In the genomic region with DNA sequence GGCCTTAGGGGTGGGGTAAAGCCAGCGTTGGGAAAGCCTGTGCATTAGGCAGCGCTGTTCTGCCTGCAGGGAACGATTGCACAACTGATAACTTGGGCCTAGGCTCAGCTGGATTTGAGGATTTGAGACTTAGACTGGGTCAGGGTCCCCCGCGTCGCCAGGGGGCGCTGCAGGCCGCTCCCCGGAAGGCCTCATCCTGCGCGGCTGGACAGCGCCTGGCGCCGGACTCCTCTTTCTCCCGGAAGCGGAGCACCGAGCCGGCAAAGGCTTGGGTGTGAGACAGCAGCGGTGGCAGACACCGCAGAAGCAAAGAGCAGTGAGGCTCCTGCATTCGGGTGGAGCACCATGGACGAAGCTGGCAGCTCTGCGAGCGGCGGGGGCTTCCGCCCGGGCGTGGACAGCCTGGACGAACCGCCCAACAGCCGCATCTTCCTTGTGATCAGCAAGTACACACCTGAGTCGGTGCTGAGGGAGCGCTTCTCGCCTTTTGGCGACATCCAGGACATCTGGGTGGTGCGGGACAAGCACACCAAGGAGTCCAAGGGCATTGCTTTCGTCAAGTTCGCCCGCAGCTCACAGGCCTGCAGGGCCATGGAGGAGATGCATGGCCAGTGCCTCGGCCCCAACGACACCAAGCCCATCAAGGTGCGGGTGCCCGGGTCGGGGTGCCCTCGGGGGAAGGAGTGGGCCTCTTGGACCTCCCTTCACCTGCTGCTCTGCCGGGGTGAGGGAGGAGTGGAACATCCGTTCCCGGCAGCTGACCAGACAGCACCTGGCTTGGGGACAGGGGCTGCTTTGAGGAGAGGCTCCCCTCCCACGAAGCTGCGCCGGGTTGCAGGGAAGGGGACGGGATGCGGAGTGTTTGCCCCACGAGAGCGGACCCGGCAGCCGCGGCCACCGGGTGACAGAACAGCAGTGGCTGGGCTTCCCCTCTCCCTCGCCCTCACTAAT, we compare ENCODE assay signal across 1 cellular context.
A peak's percentile ranks its signal among the peaks of the same experiment; 100 is the strongest.
TF ChIP-seq lines count a peak whose summit lies in the region.

A gene with protein sequence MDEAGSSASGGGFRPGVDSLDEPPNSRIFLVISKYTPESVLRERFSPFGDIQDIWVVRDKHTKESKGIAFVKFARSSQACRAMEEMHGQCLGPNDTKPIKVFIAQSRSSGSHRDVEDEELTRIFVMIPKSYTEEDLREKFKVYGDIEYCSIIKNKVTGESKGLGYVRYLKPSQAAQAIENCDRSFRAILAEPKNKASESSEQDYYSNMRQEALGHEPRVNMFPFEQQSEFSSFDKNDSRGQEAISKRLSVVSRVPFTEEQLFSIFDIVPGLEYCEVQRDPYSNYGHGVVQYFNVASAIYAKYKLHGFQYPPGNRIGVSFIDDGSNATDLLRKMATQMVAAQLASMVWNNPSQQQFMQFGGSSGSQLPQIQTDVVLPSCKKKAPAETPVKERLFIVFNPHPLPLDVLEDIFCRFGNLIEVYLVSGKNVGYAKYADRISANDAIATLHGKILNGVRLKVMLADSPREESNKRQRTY (plus strand): TSS at position 236 of the 951 bp plus-strand sequence. CDS start 110 bp downstream, at position 346.

TF ChIP-seq in HepG2, 621 proteins besides CTCF, POLR2A, EP300 and RAD21 (continued from another document and continues in another):
- TF ChIP-seq, protein P1, sequence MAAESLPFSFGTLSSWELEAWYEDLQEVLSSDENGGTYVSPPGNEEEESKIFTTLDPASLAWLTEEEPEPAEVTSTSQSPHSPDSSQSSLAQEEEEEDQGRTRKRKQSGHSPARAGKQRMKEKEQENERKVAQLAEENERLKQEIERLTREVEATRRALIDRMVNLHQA (CRISPR knock-in tag; IDR thresholded peaks at IDR 0.05): no peak
- TF ChIP-seq, protein P2, sequence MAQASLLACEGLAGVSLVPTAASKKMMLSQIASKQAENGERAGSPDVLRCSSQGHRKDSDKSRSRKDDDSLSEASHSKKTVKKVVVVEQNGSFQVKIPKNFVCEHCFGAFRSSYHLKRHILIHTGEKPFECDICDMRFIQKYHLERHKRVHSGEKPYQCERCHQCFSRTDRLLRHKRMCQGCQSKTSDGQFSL (CRISPR knock-in tag; IDR thresholded peaks at IDR 0.05): no peak
- TF ChIP-seq TAF1 (CRISPR knock-in tag; IDR thresholded peaks at IDR 0.05) (peak; percentile 98), ZNF768 (CRISPR knock-in tag; IDR thresholded peaks at IDR 0.05) (peak; percentile 78), ZNF253 (CRISPR knock-in tag; IDR thresholded peaks at IDR 0.05; ENCODE audit: borderline replicate concordance) (peak; percentile 43; the same call in 1 of the 2 replicates), NR2C2 (CRISPR knock-in tag; IDR thresholded peaks at IDR 0.05; ENCODE audit: borderline replicate concordance) (peak; percentile 74), BRD4 (CRISPR knock-in tag; IDR thresholded peaks at IDR 0.05) (no peak; the same call in 1 of the 2 replicates), ZNF564 (CRISPR knock-in tag; IDR thresholded peaks at IDR 0.05) (no peak; the same call in none of the 2 replicates), ZNF724P (CRISPR knock-in tag; IDR thresholded peaks at IDR 0.05; ENCODE audit: borderline replicate concordance) (peak; percentile 85; the same call in 1 of the 2 replicates), CBX2 (IDR thresholded peaks at IDR 0.05; ENCODE audit: low read depth, low read length) (no peak), CBX2 (CRISPR knock-in tag; IDR thresholded peaks at IDR 0.05; ENCODE audit: low read depth) (no peak; the same call in 1 of the 2 replicates), ZNF605 (CRISPR knock-in tag; IDR thresholded peaks at IDR 0.05) (peak; percentile 91), MTF2 (CRISPR knock-in tag; IDR thresholded peaks at IDR 0.05; ENCODE audit: borderline replicate concordance) (peak; percentile 97), ZNF33B (CRISPR knock-in tag; IDR thresholded peaks at IDR 0.05) (peak; percentile 75; the same call in 1 of the 2 replicates), ZNF101 (CRISPR knock-in tag; IDR thresholded peaks at IDR 0.05; ENCODE audit: borderline replicate concordance, low read depth) (no peak), MTF1 (CRISPR knock-in tag; IDR thresholded peaks at IDR 0.05) (no peak), SALL1 (CRISPR knock-in tag; IDR thresholded peaks at IDR 0.05) (peak; percentile 99), ARID2 (CRISPR knock-in tag; IDR thresholded peaks at IDR 0.05; ENCODE audit: borderline replicate concordance) (peak; percentile 98), TGIF2 (CRISPR knock-in tag; IDR thresholded peaks at IDR 0.05) (peak; percentile 92), ZEB1 (IDR thresholded peaks at IDR 0.05; ENCODE audit: insufficient replicate concordance, low read depth) (peak; percentile 83), HOXA3 (CRISPR knock-in tag; IDR thresholded peaks at IDR 0.05) (peak; percentile 90), ZNF337 (CRISPR knock-in tag; IDR thresholded peaks at IDR 0.05; ENCODE audit: borderline replicate concordance, low read depth) (peak; percentile 80; the same call in 1 of the 2 replicates), SMAD1 (CRISPR knock-in tag; IDR thresholded peaks at IDR 0.05; ENCODE audit: borderline replicate concordance, low read depth) (peak; percentile 97; the same call in 1 of the 2 replicates), KLF16 (CRISPR knock-in tag; IDR thresholded peaks at IDR 0.05) (peak; percentile 18 to 98; a peak in 2 of 4 replicates), HDAC2 (CRISPR knock-in tag; IDR thresholded peaks at IDR 0.05) (peak; percentile 97), XBP1 (CRISPR knock-in tag; IDR thresholded peaks at IDR 0.05) (no peak), SMAD9 (CRISPR knock-in tag; IDR thresholded peaks at IDR 0.05) (peak; percentile 71; the same call in 1 of the 2 replicates), ZC3H4 (CRISPR knock-in tag; IDR thresholded peaks at IDR 0.05; ENCODE audit: borderline replicate concordance) (no peak; the same call in 1 of the 2 replicates), REXO4 (CRISPR knock-in tag; IDR thresholded peaks at IDR 0.05; ENCODE audit: borderline replicate concordance) (0 out of 2 replicates have a peak, but pooled peaks have one; percentile 36), TBX3 (IDR thresholded peaks at IDR 0.05; ENCODE audit: borderline replicate concordance) (no peak; the same call in none of the 2 replicates), IRF2 (CRISPR knock-in tag; IDR thresholded peaks at IDR 0.05) (peak; percentile 98), ZFP37 (CRISPR knock-in tag; IDR thresholded peaks at IDR 0.05; ENCODE audit: borderline replicate concordance) (peak; percentile 24; the same call in 1 of the 2 replicates), GABPB1 (CRISPR knock-in tag; IDR thresholded peaks at IDR 0.05) (peak; percentile 98), NR2F6 (IDR thresholded peaks at IDR 0.05) (no peak), NR2F6 (CRISPR knock-in tag; IDR thresholded peaks at IDR 0.05) (peak; percentile 84)
- TF ChIP-seq, protein P3, sequence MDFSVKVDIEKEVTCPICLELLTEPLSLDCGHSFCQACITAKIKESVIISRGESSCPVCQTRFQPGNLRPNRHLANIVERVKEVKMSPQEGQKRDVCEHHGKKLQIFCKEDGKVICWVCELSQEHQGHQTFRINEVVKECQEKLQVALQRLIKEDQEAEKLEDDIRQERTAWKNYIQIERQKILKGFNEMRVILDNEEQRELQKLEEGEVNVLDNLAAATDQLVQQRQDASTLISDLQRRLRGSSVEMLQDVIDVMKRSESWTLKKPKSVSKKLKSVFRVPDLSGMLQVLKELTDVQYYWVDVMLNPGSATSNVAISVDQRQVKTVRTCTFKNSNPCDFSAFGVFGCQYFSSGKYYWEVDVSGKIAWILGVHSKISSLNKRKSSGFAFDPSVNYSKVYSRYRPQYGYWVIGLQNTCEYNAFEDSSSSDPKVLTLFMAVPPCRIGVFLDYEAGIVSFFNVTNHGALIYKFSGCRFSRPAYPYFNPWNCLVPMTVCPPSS (IDR thresholded peaks at IDR 0.05): no peak
- TF ChIP-seq, protein P4, sequence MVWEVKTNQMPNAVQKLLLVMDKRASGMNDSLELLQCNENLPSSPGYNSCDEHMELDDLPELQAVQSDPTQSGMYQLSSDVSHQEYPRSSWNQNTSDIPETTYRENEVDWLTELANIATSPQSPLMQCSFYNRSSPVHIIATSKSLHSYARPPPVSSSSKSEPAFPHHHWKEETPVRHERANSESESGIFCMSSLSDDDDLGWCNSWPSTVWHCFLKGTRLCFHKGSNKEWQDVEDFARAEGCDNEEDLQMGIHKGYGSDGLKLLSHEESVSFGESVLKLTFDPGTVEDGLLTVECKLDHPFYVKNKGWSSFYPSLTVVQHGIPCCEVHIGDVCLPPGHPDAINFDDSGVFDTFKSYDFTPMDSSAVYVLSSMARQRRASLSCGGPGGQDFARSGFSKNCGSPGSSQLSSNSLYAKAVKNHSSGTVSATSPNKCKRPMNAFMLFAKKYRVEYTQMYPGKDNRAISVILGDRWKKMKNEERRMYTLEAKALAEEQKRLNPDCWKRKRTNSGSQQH (CRISPR knock-in tag; IDR thresholded peaks at IDR 0.05; ENCODE audit: low read depth): peak; percentile 81
- TF ChIP-seq, protein P5, sequence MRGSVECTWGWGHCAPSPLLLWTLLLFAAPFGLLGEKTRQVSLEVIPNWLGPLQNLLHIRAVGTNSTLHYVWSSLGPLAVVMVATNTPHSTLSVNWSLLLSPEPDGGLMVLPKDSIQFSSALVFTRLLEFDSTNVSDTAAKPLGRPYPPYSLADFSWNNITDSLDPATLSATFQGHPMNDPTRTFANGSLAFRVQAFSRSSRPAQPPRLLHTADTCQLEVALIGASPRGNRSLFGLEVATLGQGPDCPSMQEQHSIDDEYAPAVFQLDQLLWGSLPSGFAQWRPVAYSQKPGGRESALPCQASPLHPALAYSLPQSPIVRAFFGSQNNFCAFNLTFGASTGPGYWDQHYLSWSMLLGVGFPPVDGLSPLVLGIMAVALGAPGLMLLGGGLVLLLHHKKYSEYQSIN (CRISPR knock-in tag; IDR thresholded peaks at IDR 0.05; ENCODE audit: borderline replicate concordance): no peak
- TF ChIP-seq, protein P6, sequence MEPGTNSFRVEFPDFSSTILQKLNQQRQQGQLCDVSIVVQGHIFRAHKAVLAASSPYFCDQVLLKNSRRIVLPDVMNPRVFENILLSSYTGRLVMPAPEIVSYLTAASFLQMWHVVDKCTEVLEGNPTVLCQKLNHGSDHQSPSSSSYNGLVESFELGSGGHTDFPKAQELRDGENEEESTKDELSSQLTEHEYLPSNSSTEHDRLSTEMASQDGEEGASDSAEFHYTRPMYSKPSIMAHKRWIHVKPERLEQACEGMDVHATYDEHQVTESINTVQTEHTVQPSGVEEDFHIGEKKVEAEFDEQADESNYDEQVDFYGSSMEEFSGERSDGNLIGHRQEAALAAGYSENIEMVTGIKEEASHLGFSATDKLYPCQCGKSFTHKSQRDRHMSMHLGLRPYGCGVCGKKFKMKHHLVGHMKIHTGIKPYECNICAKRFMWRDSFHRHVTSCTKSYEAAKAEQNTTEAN (CRISPR knock-in tag; conservative IDR thresholded peaks at IDR 0.05): peak; percentile 54; the same call in 1 of the 2 replicates
- TF ChIP-seq, protein P7, sequence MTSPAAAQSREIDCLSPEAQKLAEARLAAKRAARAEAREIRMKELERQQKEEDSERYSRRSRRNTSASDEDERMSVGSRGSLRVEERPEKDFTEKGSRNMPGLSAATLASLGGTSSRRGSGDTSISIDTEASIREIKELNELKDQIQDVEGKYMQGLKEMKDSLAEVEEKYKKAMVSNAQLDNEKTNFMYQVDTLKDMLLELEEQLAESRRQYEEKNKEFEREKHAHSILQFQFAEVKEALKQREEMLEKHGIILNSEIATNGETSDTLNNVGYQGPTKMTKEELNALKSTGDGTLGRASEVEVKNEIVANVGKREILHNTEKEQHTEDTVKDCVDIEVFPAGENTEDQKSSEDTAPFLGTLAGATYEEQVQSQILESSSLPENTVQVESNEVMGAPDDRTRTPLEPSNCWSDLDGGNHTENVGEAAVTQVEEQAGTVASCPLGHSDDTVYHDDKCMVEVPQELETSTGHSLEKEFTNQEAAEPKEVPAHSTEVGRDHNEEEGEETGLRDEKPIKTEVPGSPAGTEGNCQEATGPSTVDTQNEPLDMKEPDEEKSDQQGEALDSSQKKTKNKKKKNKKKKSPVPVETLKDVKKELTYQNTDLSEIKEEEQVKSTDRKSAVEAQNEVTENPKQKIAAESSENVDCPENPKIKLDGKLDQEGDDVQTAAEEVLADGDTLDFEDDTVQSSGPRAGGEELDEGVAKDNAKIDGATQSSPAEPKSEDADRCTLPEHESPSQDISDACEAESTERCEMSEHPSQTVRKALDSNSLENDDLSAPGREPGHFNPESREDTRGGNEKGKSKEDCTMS (CRISPR knock-in tag; conservative IDR thresholded peaks at IDR 0.05): no peak; the same call in 1 of the 2 replicates
- TF ChIP-seq, protein P8, sequence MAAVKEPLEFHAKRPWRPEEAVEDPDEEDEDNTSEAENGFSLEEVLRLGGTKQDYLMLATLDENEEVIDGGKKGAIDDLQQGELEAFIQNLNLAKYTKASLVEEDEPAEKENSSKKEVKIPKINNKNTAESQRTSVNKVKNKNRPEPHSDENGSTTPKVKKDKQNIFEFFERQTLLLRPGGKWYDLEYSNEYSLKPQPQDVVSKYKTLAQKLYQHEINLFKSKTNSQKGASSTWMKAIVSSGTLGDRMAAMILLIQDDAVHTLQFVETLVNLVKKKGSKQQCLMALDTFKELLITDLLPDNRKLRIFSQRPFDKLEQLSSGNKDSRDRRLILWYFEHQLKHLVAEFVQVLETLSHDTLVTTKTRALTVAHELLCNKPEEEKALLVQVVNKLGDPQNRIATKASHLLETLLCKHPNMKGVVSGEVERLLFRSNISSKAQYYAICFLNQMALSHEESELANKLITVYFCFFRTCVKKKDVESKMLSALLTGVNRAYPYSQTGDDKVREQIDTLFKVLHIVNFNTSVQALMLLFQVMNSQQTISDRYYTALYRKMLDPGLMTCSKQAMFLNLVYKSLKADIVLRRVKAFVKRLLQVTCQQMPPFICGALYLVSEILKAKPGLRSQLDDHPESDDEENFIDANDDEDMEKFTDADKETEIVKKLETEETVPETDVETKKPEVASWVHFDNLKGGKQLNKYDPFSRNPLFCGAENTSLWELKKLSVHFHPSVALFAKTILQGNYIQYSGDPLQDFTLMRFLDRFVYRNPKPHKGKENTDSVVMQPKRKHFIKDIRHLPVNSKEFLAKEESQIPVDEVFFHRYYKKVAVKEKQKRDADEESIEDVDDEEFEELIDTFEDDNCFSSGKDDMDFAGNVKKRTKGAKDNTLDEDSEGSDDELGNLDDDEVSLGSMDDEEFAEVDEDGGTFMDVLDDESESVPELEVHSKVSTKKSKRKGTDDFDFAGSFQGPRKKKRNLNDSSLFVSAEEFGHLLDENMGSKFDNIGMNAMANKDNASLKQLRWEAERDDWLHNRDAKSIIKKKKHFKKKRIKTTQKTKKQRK (IDR thresholded peaks at IDR 0.05; ENCODE audit: low read length): no peak
- TF ChIP-seq, protein P9, sequence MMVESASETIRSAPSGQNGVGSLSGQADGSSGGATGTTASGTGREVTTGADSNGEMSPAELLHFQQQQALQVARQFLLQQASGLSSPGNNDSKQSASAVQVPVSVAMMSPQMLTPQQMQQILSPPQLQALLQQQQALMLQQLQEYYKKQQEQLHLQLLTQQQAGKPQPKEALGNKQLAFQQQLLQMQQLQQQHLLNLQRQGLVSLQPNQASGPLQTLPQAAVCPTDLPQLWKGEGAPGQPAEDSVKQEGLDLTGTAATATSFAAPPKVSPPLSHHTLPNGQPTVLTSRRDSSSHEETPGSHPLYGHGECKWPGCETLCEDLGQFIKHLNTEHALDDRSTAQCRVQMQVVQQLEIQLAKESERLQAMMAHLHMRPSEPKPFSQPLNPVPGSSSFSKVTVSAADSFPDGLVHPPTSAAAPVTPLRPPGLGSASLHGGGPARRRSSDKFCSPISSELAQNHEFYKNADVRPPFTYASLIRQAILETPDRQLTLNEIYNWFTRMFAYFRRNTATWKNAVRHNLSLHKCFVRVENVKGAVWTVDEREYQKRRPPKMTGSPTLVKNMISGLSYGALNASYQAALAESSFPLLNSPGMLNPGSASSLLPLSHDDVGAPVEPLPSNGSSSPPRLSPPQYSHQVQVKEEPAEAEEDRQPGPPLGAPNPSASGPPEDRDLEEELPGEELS (CRISPR knock-in tag; IDR thresholded peaks at IDR 0.05): no peak; the same call in 1 of the 2 replicates
